ENCODE assay signal across 11 cellular contexts in the genomic region with DNA sequence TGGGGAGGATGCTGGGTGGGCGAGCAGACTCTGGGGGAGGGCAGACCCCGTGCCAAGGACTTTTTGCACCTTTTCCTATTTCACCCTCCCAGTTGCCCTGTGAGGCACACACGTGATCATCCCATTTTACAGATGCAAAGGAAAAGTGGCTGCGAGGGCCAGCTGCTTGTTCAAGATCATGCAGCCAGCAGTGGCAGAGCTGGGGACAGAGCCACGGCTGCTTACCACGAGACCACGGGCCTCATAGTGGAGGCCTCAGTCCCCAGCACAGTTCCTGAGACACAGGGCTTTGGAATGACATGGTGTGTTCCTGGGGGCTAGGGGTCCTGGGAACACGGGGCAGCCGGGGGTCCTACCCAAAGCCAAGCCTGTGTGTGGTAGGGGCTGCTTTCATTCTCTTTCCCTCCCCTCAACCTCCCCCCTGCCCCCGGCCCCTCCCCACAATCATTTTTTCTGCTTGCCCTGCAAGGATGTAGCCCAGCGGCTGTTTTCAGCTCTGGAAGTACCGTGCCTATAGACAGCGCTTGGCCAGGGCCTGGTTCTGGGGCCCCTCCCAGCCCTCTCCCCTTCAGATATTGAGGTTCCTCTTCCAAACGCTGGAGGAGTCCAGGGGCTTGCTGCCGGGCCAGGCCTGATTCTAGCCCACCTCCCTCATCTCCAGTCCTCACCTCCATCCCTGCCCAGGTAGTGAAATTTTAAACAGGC. TPM values are rescaled to one million over a fixed set of nuclear protein-coding genes. Genes with fewer than 3 reads are reported as not detected.
DNase-seq lines count a peak whose midpoint lies in the region; ATAC-seq, FAIRE-seq and TF ChIP-seq lines count a peak whose summit lies in the region.
"Had no signal": no experiment of that assay in that cellular context is flagged by ENCODE, and none has a peak within 500 bp of the region (broad histone marks: within the 10 kb centered on the region; RNA-seq: fewer than 3 reads in every experiment).

No MANE protein-coding gene starts in this region.

- peaks cover 4% of the 10 kb centered on the region for H3K9me3 Mint-ChIP-seq in activated naive CD8-positive, alpha-beta T cell (ENCODE audit: low read depth)

- DNase-seq in RCC 7860 (ENCODE audit: low spot score), result no peak
- no peak for DNase-seq in erythroblast (lab: John Stamatoyannopoulos, UW)
- DNase-seq: NCI-H1048, stomach had no signal

- peaks cover 0 to 17% (median 8%) of the 10 kb centered on the region in 11 experiments; a peak in 14 of 22 replicates for H3K9me3 ChIP-seq in BLaER1 treated with 17β-estradiol and CSF1 and Interleukin-3, amounts not matched to agents 10 nM and 100 nM (replicated peaks in 1 of 11)
- peaks cover 7% of the 10 kb centered on the region for H3K9me3 ChIP-seq in KOPT-K1 (ENCODE audit: insufficient read depth, low read length, poor library complexity, severe bottlenecking)
- no peaks in the 10 kb centered on the region for H3K9me3 ChIP-seq in neural cell (ENCODE audit: low read length)
- H3K9me3 ChIP-seq: stomach had no signal

- H3K4me3 Mint-ChIP-seq in activated naive CD8-positive, alpha-beta T cell, result peak overlapping the region; percentile 96

- peak overlapping the region; percentile 98 for H3K27ac Mint-ChIP-seq in activated naive CD8-positive, alpha-beta T cell

- H3K9ac ChIP-seq in BLaER1 treated with 17β-estradiol and CSF1 and Interleukin-3, amounts not matched to agents 10 nM and 100 nM, result 0 out of 22 replicates have a peak overlapping the region, but pooled peaks of 1 of the 11 experiments have one; percentile 18
- H3K9ac ChIP-seq in neural cell (ENCODE audit: low read length), result peak overlapping the region; percentile 2

- no peak overlapping the region for H3K27ac ChIP-seq in BLaER1 treated with 17β-estradiol and CSF1 and Interleukin-3, amounts not matched to agents 10 nM and 100 nM
- H3K27ac ChIP-seq in KOPT-K1 (ENCODE audit: low read depth, low read length, poor library complexity, severe bottlenecking) (peak overlapping the region; percentile 62), neural cell (ENCODE audit: low read length) (no peak overlapping the region)
- H3K27ac ChIP-seq: HL-60 had no signal

- H3K79me2 ChIP-seq in neural cell (replicated peaks; ENCODE audit: insufficient read depth, low read length), result no peaks in the 10 kb centered on the region

- FAIRE-seq in RCC 7860 (lab: Jason Lieb, UNC), result no peak

- H3K9me2 ChIP-seq in neural cell (ENCODE audit: insufficient read depth, low read length), result no peaks in the 10 kb centered on the region

- peaks cover 2% of the 10 kb centered on the region for H3K36me3 Mint-ChIP-seq in activated naive CD8-positive, alpha-beta T cell

- TF ChIP-seq CTCF in neural cell (IDR thresholded peaks at IDR 0.05; ENCODE audit: poor library complexity, severe bottlenecking), result no peak

- peaks cover 7 to 16% (median 10%) of the 10 kb centered on the region in 10 experiments; a peak in 17 of 20 replicates for H3K4me1 ChIP-seq in BLaER1 treated with 17β-estradiol and CSF1 and Interleukin-3, amounts not matched to agents 10 nM and 100 nM

- H4K20me1 ChIP-seq in BLaER1 treated with 17β-estradiol and CSF1 and Interleukin-3, amounts not matched to agents 10 nM and 100 nM, result no peaks in the 10 kb centered on the region
- H4K20me1 ChIP-seq in neural cell (ENCODE audit: insufficient read depth), result no peaks in the 10 kb centered on the region

- no peak for TF ChIP-seq POLR2A in erythroblast (IDR thresholded peaks at IDR 0.05; ENCODE audit: low read length)

- no peak for TF ChIP-seq EP300 in neural cell (conservative IDR thresholded peaks at IDR 0.05; ENCODE audit: poor library complexity, severe bottlenecking)

- H3K36me3 ChIP-seq in BLaER1 treated with 17β-estradiol and CSF1 and Interleukin-3, amounts not matched to agents 10 nM and 100 nM, result no peaks in the 10 kb centered on the region
- no peaks in the 10 kb centered on the region for H3K36me3 ChIP-seq in KOPT-K1 (ENCODE audit: insufficient read depth, low read length)
- no peaks in the 10 kb centered on the region for H3K36me3 ChIP-seq in neural cell (ENCODE audit: insufficient read depth, low read length)
- H3K36me3 ChIP-seq: stomach had no signal

- no peak for ATAC-seq in HG02678 (IDR thresholded peaks at IDR 0.05; ENCODE audit: unreplicated experiment)
- no peak for ATAC-seq in GM18867 (IDR thresholded peaks at IDR 0.05; ENCODE audit: unreplicated experiment)

- no peak overlapping the region for H2AFZ ChIP-seq in neural cell (ENCODE audit: low read depth, low read length)

- TF ChIP-seq RAD21 in neural cell (conservative IDR thresholded peaks at IDR 0.05), result no peak

- H3F3A ChIP-seq in neural cell (ENCODE audit: insufficient read depth, low read length, poor library complexity, severe bottlenecking), result no peaks in the 10 kb centered on the region

- H3K4me2 ChIP-seq in BLaER1 treated with 17β-estradiol and CSF1 and Interleukin-3, amounts not matched to agents 10 nM and 100 nM, result peak overlapping the region; percentile 19 to 85 (median 61); a peak in 19 of 22 replicates
- H3K4me2 ChIP-seq in neural cell (ENCODE audit: low read length), result no peak overlapping the region

- H3K27me3 ChIP-seq in BLaER1 treated with 17β-estradiol and CSF1 and Interleukin-3, amounts not matched to agents 10 nM and 100 nM, result peaks cover 0 to 23% (median 9%) of the 10 kb centered on the region in 11 experiments; a peak in 12 of 22 replicates
- no peaks in the 10 kb centered on the region for H3K27me3 ChIP-seq in neural cell (ENCODE audit: insufficient read depth, low read depth, low read length)
- H3K27me3 ChIP-seq: stomach had no signal

- no peak overlapping the region for H3K4me3 ChIP-seq in BLaER1 treated with 17β-estradiol and CSF1 and Interleukin-3, amounts not matched to agents 10 nM and 100 nM
- H3K4me3 ChIP-seq in neural cell (ENCODE audit: low read length), result no peak overlapping the region

- no peaks in the 10 kb centered on the region for H3K27me3 Mint-ChIP-seq in activated naive CD8-positive, alpha-beta T cell

- H3K4me1 Mint-ChIP-seq in activated naive CD8-positive, alpha-beta T cell (ENCODE audit: low read depth), result peaks cover 66% of the 10 kb centered on the region

TF ChIP-seq in neural cell, 6 proteins besides CTCF, POLR2A, EP300 and RAD21:
- TF ChIP-seq MXI1 (conservative IDR thresholded peaks at IDR 0.05; ENCODE audit: poor library complexity, severe bottlenecking), result no peak
- TF ChIP-seq TAF1 (IDR thresholded peaks at IDR 0.05; ENCODE audit: low read depth), result no peak
- TF ChIP-seq EZH2 (IDR thresholded peaks at IDR 0.05; ENCODE audit: borderline replicate concordance, insufficient read depth, low read length, poor library complexity, severe bottlenecking), result no peak
- TF ChIP-seq, protein P1, sequence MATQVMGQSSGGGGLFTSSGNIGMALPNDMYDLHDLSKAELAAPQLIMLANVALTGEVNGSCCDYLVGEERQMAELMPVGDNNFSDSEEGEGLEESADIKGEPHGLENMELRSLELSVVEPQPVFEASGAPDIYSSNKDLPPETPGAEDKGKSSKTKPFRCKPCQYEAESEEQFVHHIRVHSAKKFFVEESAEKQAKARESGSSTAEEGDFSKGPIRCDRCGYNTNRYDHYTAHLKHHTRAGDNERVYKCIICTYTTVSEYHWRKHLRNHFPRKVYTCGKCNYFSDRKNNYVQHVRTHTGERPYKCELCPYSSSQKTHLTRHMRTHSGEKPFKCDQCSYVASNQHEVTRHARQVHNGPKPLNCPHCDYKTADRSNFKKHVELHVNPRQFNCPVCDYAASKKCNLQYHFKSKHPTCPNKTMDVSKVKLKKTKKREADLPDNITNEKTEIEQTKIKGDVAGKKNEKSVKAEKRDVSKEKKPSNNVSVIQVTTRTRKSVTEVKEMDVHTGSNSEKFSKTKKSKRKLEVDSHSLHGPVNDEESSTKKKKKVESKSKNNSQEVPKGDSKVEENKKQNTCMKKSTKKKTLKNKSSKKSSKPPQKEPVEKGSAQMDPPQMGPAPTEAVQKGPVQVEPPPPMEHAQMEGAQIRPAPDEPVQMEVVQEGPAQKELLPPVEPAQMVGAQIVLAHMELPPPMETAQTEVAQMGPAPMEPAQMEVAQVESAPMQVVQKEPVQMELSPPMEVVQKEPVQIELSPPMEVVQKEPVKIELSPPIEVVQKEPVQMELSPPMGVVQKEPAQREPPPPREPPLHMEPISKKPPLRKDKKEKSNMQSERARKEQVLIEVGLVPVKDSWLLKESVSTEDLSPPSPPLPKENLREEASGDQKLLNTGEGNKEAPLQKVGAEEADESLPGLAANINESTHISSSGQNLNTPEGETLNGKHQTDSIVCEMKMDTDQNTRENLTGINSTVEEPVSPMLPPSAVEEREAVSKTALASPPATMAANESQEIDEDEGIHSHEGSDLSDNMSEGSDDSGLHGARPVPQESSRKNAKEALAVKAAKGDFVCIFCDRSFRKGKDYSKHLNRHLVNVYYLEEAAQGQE (IDR thresholded peaks at IDR 0.05; ENCODE audit: borderline replicate concordance), result no peak
- TF ChIP-seq POLR2AphosphoS5 (IDR thresholded peaks at IDR 0.05), result no peak
- TF ChIP-seq SMC3 (conservative IDR thresholded peaks at IDR 0.05; ENCODE audit: poor library complexity), result no peak

RNA-seq across cellular contexts. Expression of a gene that starts 58.5 kb away (rescaled TPM):
- 20.8 and 30.5 TPM in 2 replicates for polyA plus RNA-seq in neural cell
- 28.4 and 41.1 TPM in 2 replicates for polyA minus RNA-seq in neural cell
